Comparison of ENCODE assay signal across 28 cellular contexts in the genomic region with DNA sequence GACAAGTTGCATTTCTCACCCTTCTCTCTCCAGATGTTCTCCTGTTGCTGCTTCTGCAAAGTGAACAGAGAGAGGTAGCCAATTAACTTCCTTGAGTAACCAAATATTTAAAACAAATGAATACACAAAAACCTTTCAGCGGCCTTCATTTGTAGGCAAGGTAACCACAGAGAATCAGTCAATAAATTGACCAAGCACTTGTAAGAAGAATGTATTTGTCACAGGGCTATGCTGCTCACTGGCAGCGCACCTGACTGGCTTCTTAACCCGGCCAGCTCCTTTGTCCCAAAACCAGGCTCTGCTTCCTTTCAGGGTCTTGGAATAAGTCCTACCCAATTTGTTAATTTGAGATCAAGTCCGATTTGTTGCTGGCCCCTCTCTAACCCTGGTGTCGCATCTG. TPM values are rescaled to one million over a fixed set of nuclear protein-coding genes. Genes with fewer than 3 reads are reported as not detected.
"Had no signal": no experiment of that assay in that cellular context is flagged by ENCODE, and none has a peak within 500 bp of the region (broad histone marks: within the 10 kb centered on the region; RNA-seq: fewer than 3 reads in every experiment).

No MANE protein-coding gene starts in this region.

- H3K27me3 ChIP-seq: esophagus squamous epithelium, gastrocnemius medialis, neural progenitor cell, uterus had no signal

- H3K9ac ChIP-seq: neural progenitor cell had no signal

- H3K9me3 Mint-ChIP-seq: activated CD4-positive, alpha-beta T cell treated with anti-CD3 and anti-CD28 coated beads, Interleukin-2, amount 10 ng/mL, durations not matched to agents 7 days and 5 days; activated CD8-positive, alpha-beta T cell treated with anti-CD3 and anti-CD28 coated beads for 36 hours; activated naive CD8-positive, alpha-beta T cell treated with anti-CD3 and anti-CD28 coated beads, Interleukin-2, amount 50 U/mL, for 24 hours; endodermal cell; neural progenitor cell had no signal

- H3K36me3 Mint-ChIP-seq: activated CD8-positive, alpha-beta memory T cell treated with anti-CD3 and anti-CD28 coated beads, Interleukin-2, amount 10 ng/mL, durations not matched to agents 7 days and 5 days; mesothelial cell of epicardium; naive thymus-derived CD8-positive, alpha-beta T cell; neural progenitor cell; stimulated activated naive B cell treated with anti-CD40 and anti-IgM and Interleukin-4, amounts not matched to agents 10 μg/mL and 1 μg/mL and 100 μg/mL, for 72 hours had no signal

- H3K27ac Mint-ChIP-seq: activated CD4-positive, alpha-beta T cell treated with anti-CD3 and anti-CD28 coated beads, Interleukin-2, amount 10 ng/mL, durations not matched to agents 7 days and 5 days; activated CD8-positive, alpha-beta memory T cell treated with anti-CD3 and anti-CD28 coated beads, Interleukin-2, amount 10 ng/mL, durations not matched to agents 7 days and 5 days; activated CD8-positive, alpha-beta T cell treated with anti-CD3 and anti-CD28 coated beads for 36 hours; activated naive CD8-positive, alpha-beta T cell treated with anti-CD3 and anti-CD28 coated beads, Interleukin-2, amount 50 U/mL, for 24 hours; endodermal cell; mesothelial cell of epicardium; naive thymus-derived CD8-positive, alpha-beta T cell; neural progenitor cell; stimulated activated naive B cell treated with anti-CD40 and anti-IgM and Interleukin-4, amounts not matched to agents 10 μg/mL and 1 μg/mL and 100 μg/mL, for 72 hours had no signal

- H3K4me1 Mint-ChIP-seq: activated CD4-positive, alpha-beta T cell treated with anti-CD3 and anti-CD28 coated beads, Interleukin-2, amount 10 ng/mL, durations not matched to agents 7 days and 5 days; activated CD8-positive, alpha-beta memory T cell treated with anti-CD3 and anti-CD28 coated beads, Interleukin-2, amount 10 ng/mL, durations not matched to agents 7 days and 5 days; activated naive CD8-positive, alpha-beta T cell treated with anti-CD3 and anti-CD28 coated beads, Interleukin-2, amount 50 U/mL, for 24 hours; endodermal cell; mesothelial cell of epicardium; naive thymus-derived CD8-positive, alpha-beta T cell; neural progenitor cell; stimulated activated naive B cell treated with anti-CD40 and anti-IgM and Interleukin-4, amounts not matched to agents 10 μg/mL and 1 μg/mL and 100 μg/mL, for 72 hours had no signal

- H3K9me3 ChIP-seq: esophagus squamous epithelium, gastrocnemius medialis, prostate gland, uterus had no signal

- H2AFZ ChIP-seq: neural progenitor cell had no signal

- H3K4me2 ChIP-seq: neural progenitor cell had no signal

- H3K4me1 ChIP-seq: esophagus squamous epithelium, gastrocnemius medialis, neural progenitor cell, prostate gland, uterus had no signal

- H3K4me3 Mint-ChIP-seq: activated CD4-positive, alpha-beta T cell treated with anti-CD3 and anti-CD28 coated beads, Interleukin-2, amount 10 ng/mL, durations not matched to agents 7 days and 5 days; activated CD8-positive, alpha-beta memory T cell treated with anti-CD3 and anti-CD28 coated beads, Interleukin-2, amount 10 ng/mL, durations not matched to agents 7 days and 5 days; activated CD8-positive, alpha-beta T cell treated with anti-CD3 and anti-CD28 coated beads for 36 hours; activated naive CD8-positive, alpha-beta T cell treated with anti-CD3 and anti-CD28 coated beads, Interleukin-2, amount 50 U/mL, for 24 hours; endodermal cell; mesothelial cell of epicardium; naive thymus-derived CD8-positive, alpha-beta T cell; neural progenitor cell; stimulated activated naive B cell treated with anti-CD40 and anti-IgM and Interleukin-4, amounts not matched to agents 10 μg/mL and 1 μg/mL and 100 μg/mL, for 72 hours had no signal

- DNase-seq: activated CD4-positive, alpha-beta T cell treated with anti-CD3 and anti-CD28 coated beads, Interleukin-2, amount 10 ng/mL, durations not matched to agents 7 days and 5 days; activated CD4-positive, CD25-positive, alpha-beta regulatory T cell treated with anti-CD3 and anti-CD28 coated beads, Interleukin-2, amount 50 U/mL, for 72 hours; activated CD8-positive, alpha-beta memory T cell treated with anti-CD3 and anti-CD28 coated beads, Interleukin-2, amount 10 ng/mL, durations not matched to agents 7 days and 5 days; activated CD8-positive, alpha-beta T cell treated with anti-CD3 and anti-CD28 coated beads for 36 hours; activated effector memory CD4-positive, alpha-beta T cell treated with anti-CD3 and anti-CD28 coated beads, Interleukin-2, amount 50 U/mL, for 16 hours; activated naive CD4-positive, alpha-beta T cell treated with anti-CD3 and anti-CD28 coated beads, Interleukin-2, amount 50 U/mL, for 16 hours; activated naive CD8-positive, alpha-beta T cell treated with anti-CD3 and anti-CD28 coated beads, Interleukin-2, amount 50 U/mL, for 24 hours; activated T-cell treated with anti-CD3 and anti-CD28 coated beads for 4 hours; cerebellar nuclear complex; endodermal cell; esophagus squamous epithelium; gastrocnemius medialis; head of caudate nucleus; hypothalamus; left ventricle myocardium superior; mammary epithelial cell; naive thymus-derived CD8-positive, alpha-beta T cell; stimulated activated CD4-positive, alpha-beta T cell treated with anti-CD3 and anti-CD28 coated beads, Interleukin-2, amount 100 ng/mL, for 48 hours; stimulated activated CD8-positive, alpha-beta memory T cell treated with anti-CD3 and anti-CD28 coated beads, Interleukin-4, amount 100 ng/mL, for 48 hours; stimulated activated naive B cell treated with anti-CD40 and anti-IgM and Interleukin-4, amounts not matched to agents 10 μg/mL and 1 μg/mL and 100 μg/mL, for 72 hours; trophoblast cell; uterus; WERI-Rb-1 had no signal

- H3K27ac ChIP-seq: coronary artery, esophagus squamous epithelium, gastrocnemius medialis, neural progenitor cell, prostate gland, uterus, WERI-Rb-1 had no signal

- H3K27me3 Mint-ChIP-seq: activated CD8-positive, alpha-beta memory T cell treated with anti-CD3 and anti-CD28 coated beads, Interleukin-2, amount 10 ng/mL, durations not matched to agents 7 days and 5 days had no signal

RNA-seq across cellular contexts. Expression of gene STXBP5L, which starts 43.5 kb away (rescaled TPM):
- total RNA-seq: activated CD4-positive, alpha-beta T cell treated with anti-CD3 and anti-CD28 coated beads, Interleukin-2, amount 10 ng/mL, durations not matched to agents 7 days and 5 days; activated CD8-positive, alpha-beta memory T cell treated with anti-CD3 and anti-CD28 coated beads, Interleukin-2, amount 10 ng/mL, durations not matched to agents 7 days and 5 days; activated CD8-positive, alpha-beta T cell treated with anti-CD3 and anti-CD28 coated beads for 36 hours; gastrocnemius medialis; left ventricle myocardium superior; mammary epithelial cell; naive thymus-derived CD8-positive, alpha-beta T cell; osteoblast had no signal
